Comparison of ENCODE assay signal across 10 cellular contexts in genomic region chr10:24457661-24458318, GRCh38.
DNase-seq lines count a peak whose midpoint lies in the region; ATAC-seq and TF ChIP-seq lines count a peak whose summit lies in the region.
"Had no signal": no experiment of that assay in that cellular context is flagged by ENCODE, and none has a peak within 500 bp of the region (broad histone marks: within the 10 kb centered on the region; RNA-seq: fewer than 3 reads in every experiment).

No MANE protein-coding gene starts in this region.

- WGBS in stomach, 5 donors, result 31 to 50% (median 43%) methylated on average over 7 of the region's 7 CpGs

- H3K27me3 Mint-ChIP-seq in WTC11 (ENCODE audit: low read depth), result no peaks in the 10 kb centered on the region
- H3K27me3 Mint-ChIP-seq in activated CD4-positive, alpha-beta memory T cell treated with anti-CD3 and anti-CD28 coated beads for 36 hours, result peaks cover 39% of the 10 kb centered on the region

- H3K36me3 Mint-ChIP-seq in WTC11, result no peaks in the 10 kb centered on the region
- no peaks in the 10 kb centered on the region for H3K36me3 Mint-ChIP-seq in activated CD4-positive, alpha-beta memory T cell treated with anti-CD3 and anti-CD28 coated beads for 36 hours

- intact Hi-C loops in stomach (cut with DNase I; ENCODE audit: low total_unique reads), result no loop called here
- intact Hi-C loops in activated CD4-positive, alpha-beta memory T cell treated with anti-CD3 and anti-CD28 coated beads for 36 hours (cut with micrococcal nuclease), result no loop called here

- H3K4me3 ChIP-seq in stomach, result no peak overlapping the region

- H3K27me3 ChIP-seq in stomach, result no peaks in the 10 kb centered on the region

- no peak overlapping the region for H3K4me3 Mint-ChIP-seq in WTC11
- no peak overlapping the region for H3K4me3 Mint-ChIP-seq in activated CD4-positive, alpha-beta memory T cell treated with anti-CD3 and anti-CD28 coated beads for 36 hours

- ATAC-seq in WTC11, result no peak
- ATAC-seq in GM18502 (IDR thresholded peaks at IDR 0.05; ENCODE audit: poor library complexity, unreplicated experiment), result no peak

- no peaks in the 10 kb centered on the region for H3K9me3 ChIP-seq in stomach

- peak overlapping the region; percentile 4 to 73 (median 39) for H3K27ac ChIP-seq in stomach

- H3K4me1 ChIP-seq in stomach, result peaks cover 9 to 43% (median 29%) of the 10 kb centered on the region in 4 donors

- no peaks in the 10 kb centered on the region for H3K9me3 Mint-ChIP-seq in WTC11
- no peaks in the 10 kb centered on the region for H3K9me3 Mint-ChIP-seq in activated CD4-positive, alpha-beta memory T cell treated with anti-CD3 and anti-CD28 coated beads for 36 hours

- no peak for TF ChIP-seq CTCF in WTC11 (IDR thresholded peaks at IDR 0.05)
- no peak for TF ChIP-seq CTCF in stomach (IDR thresholded peaks at IDR 0.05)

- no peak for TF ChIP-seq POLR2A in stomach (IDR thresholded peaks at IDR 0.05)

- peak; percentile 23 for DNase-seq in NOMO-1 treated with DMSO at 0.1 percent for 48 hours (lab: John Stamatoyannopoulos, UW; ENCODE audit: unreplicated experiment)
- no peak for DNase-seq in NOMO-1 treated with dmso at 0.1 percent for 144 hours (lab: John Stamatoyannopoulos, UW; ENCODE audit: unreplicated experiment)
- DNase-seq in WTC11 (ENCODE audit: low spot score), result no peak
- peak; percentile 53 for DNase-seq in iPS-NIHi11 (ENCODE audit: low spot score)
- peak; percentile 40 for DNase-seq in stomach
- DNase-seq in HCEC 1CT, result no peak
- no peak for DNase-seq in activated CD4-positive, alpha-beta memory T cell treated with anti-CD3 and anti-CD28 coated beads for 36 hours
- DNase-seq: activated CD8-positive, alpha-beta memory T cell treated with anti-CD3 and anti-CD28 coated beads, Interleukin-2, amount 50 U/mL, for 48 hours; NCI-H146 had no signal

- no peak for TF ChIP-seq EP300 in stomach (IDR thresholded peaks at IDR 0.05)

- no peaks in the 10 kb centered on the region for H3K36me3 ChIP-seq in stomach

- peaks cover 50% of the 10 kb centered on the region for H3K4me1 Mint-ChIP-seq in WTC11
- peaks cover 4% of the 10 kb centered on the region for H3K4me1 Mint-ChIP-seq in activated CD4-positive, alpha-beta memory T cell treated with anti-CD3 and anti-CD28 coated beads for 36 hours (ENCODE audit: low read depth)

- CTCF ChIA-PET in WTC11 (lab: Charles Lee), result no interaction called here
- CTCF ChIA-PET in activated CD4-positive, alpha-beta memory T cell treated with anti-CD3 and anti-CD28 coated beads for 36 hours (lab: Charles Lee), result no interaction called here

- H3K27ac Mint-ChIP-seq in WTC11, result peak overlapping the region; percentile 19; the same call in 1 of the 2 replicates
- no peak overlapping the region for H3K27ac Mint-ChIP-seq in activated CD4-positive, alpha-beta memory T cell treated with anti-CD3 and anti-CD28 coated beads for 36 hours

- POLR2A ChIA-PET in WTC11 (lab: Charles Lee), result no interaction called here
- POLR2A ChIA-PET in activated CD4-positive, alpha-beta memory T cell treated with anti-CD3 and anti-CD28 coated beads for 36 hours (lab: Charles Lee), result no interaction called here

TF ChIP-seq in WTC11, 78 proteins besides CTCF, POLR2A, EP300 and RAD21 (continues in another document):
- TF ChIP-seq TEAD1 (CRISPR knock-in tag; IDR thresholded peaks at IDR 0.05) (no peak), TCF7 (CRISPR knock-in tag; IDR thresholded peaks at IDR 0.05; ENCODE audit: low read depth) (no peak), ATF1 (CRISPR knock-in tag; IDR thresholded peaks at IDR 0.05) (no peak), RORB (CRISPR knock-in tag; IDR thresholded peaks at IDR 0.05) (no peak), KAT7 (CRISPR knock-in tag; IDR thresholded peaks at IDR 0.05; ENCODE audit: borderline replicate concordance) (no peak), ZNF317 (CRISPR knock-in tag; IDR thresholded peaks at IDR 0.05; ENCODE audit: borderline replicate concordance, low read depth) (no peak)
- TF ChIP-seq, protein P1, sequence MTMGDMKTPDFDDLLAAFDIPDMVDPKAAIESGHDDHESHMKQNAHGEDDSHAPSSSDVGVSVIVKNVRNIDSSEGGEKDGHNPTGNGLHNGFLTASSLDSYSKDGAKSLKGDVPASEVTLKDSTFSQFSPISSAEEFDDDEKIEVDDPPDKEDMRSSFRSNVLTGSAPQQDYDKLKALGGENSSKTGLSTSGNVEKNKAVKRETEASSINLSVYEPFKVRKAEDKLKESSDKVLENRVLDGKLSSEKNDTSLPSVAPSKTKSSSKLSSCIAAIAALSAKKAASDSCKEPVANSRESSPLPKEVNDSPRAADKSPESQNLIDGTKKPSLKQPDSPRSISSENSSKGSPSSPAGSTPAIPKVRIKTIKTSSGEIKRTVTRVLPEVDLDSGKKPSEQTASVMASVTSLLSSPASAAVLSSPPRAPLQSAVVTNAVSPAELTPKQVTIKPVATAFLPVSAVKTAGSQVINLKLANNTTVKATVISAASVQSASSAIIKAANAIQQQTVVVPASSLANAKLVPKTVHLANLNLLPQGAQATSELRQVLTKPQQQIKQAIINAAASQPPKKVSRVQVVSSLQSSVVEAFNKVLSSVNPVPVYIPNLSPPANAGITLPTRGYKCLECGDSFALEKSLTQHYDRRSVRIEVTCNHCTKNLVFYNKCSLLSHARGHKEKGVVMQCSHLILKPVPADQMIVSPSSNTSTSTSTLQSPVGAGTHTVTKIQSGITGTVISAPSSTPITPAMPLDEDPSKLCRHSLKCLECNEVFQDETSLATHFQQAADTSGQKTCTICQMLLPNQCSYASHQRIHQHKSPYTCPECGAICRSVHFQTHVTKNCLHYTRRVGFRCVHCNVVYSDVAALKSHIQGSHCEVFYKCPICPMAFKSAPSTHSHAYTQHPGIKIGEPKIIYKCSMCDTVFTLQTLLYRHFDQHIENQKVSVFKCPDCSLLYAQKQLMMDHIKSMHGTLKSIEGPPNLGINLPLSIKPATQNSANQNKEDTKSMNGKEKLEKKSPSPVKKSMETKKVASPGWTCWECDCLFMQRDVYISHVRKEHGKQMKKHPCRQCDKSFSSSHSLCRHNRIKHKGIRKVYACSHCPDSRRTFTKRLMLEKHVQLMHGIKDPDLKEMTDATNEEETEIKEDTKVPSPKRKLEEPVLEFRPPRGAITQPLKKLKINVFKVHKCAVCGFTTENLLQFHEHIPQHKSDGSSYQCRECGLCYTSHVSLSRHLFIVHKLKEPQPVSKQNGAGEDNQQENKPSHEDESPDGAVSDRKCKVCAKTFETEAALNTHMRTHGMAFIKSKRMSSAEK (CRISPR knock-in tag; IDR thresholded peaks at IDR 0.05; ENCODE audit: borderline replicate concordance), result no peak
- TF ChIP-seq, protein P2, sequence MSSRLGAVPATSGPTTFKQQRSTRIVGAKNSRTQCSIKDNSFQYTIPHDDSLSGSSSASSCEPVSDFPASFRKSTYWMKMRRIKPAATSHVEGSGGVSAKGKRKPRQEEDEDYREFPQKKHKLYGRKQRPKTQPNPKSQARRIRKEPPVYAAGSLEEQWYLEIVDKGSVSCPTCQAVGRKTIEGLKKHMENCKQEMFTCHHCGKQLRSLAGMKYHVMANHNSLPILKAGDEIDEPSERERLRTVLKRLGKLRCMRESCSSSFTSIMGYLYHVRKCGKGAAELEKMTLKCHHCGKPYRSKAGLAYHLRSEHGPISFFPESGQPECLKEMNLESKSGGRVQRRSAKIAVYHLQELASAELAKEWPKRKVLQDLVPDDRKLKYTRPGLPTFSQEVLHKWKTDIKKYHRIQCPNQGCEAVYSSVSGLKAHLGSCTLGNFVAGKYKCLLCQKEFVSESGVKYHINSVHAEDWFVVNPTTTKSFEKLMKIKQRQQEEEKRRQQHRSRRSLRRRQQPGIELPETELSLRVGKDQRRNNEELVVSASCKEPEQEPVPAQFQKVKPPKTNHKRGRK (CRISPR knock-in tag; IDR thresholded peaks at IDR 0.05; ENCODE audit: borderline replicate concordance), result no peak
- TF ChIP-seq, protein P3, sequence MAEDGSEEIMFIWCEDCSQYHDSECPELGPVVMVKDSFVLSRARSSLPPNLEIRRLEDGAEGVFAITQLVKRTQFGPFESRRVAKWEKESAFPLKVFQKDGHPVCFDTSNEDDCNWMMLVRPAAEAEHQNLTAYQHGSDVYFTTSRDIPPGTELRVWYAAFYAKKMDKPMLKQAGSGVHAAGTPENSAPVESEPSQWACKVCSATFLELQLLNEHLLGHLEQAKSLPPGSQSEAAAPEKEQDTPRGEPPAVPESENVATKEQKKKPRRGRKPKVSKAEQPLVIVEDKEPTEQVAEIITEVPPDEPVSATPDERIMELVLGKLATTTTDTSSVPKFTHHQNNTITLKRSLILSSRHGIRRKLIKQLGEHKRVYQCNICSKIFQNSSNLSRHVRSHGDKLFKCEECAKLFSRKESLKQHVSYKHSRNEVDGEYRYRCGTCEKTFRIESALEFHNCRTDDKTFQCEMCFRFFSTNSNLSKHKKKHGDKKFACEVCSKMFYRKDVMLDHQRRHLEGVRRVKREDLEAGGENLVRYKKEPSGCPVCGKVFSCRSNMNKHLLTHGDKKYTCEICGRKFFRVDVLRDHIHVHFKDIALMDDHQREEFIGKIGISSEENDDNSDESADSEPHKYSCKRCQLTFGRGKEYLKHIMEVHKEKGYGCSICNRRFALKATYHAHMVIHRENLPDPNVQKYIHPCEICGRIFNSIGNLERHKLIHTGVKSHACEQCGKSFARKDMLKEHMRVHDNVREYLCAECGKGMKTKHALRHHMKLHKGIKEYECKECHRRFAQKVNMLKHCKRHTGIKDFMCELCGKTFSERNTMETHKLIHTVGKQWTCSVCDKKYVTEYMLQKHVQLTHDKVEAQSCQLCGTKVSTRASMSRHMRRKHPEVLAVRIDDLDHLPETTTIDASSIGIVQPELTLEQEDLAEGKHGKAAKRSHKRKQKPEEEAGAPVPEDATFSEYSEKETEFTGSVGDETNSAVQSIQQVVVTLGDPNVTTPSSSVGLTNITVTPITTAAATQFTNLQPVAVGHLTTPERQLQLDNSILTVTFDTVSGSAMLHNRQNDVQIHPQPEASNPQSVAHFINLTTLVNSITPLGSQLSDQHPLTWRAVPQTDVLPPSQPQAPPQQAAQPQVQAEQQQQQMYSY (CRISPR knock-in tag; IDR thresholded peaks at IDR 0.05), result no peak
- TF ChIP-seq, protein P4, sequence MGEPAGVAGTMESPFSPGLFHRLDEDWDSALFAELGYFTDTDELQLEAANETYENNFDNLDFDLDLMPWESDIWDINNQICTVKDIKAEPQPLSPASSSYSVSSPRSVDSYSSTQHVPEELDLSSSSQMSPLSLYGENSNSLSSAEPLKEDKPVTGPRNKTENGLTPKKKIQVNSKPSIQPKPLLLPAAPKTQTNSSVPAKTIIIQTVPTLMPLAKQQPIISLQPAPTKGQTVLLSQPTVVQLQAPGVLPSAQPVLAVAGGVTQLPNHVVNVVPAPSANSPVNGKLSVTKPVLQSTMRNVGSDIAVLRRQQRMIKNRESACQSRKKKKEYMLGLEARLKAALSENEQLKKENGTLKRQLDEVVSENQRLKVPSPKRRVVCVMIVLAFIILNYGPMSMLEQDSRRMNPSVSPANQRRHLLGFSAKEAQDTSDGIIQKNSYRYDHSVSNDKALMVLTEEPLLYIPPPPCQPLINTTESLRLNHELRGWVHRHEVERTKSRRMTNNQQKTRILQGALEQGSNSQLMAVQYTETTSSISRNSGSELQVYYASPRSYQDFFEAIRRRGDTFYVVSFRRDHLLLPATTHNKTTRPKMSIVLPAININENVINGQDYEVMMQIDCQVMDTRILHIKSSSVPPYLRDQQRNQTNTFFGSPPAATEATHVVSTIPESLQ (CRISPR knock-in tag; IDR thresholded peaks at IDR 0.05), result no peak

Comparison
In these comparisons a context has a peak if more than half of its experiments do, and no peak if none do; other contexts are left out.
1. DNase-seq: peak in NOMO-1 treated with DMSO at 0.1 percent for 48 hours (single experiment), iPS-NIHi11 (single experiment) and stomach (single experiment); none in NOMO-1 treated with dmso at 0.1 percent for 144 hours (single experiment), WTC11 (single experiment), HCEC 1CT (single experiment) and activated CD4-positive, alpha-beta memory T cell treated with anti-CD3 and anti-CD28 coated beads for 36 hours (single experiment).